Comparison of ENCODE assay signal across 1 cellular context in genomic region chr10:107423903-107424302, GRCh38.
TF ChIP-seq lines count a peak whose summit lies in the region.

No MANE protein-coding gene starts in this region.

TF ChIP-seq in GM12878, 131 proteins besides CTCF, POLR2A, EP300 and RAD21 (continued from another document):
- no peak for TF ChIP-seq PKNOX1 (IDR thresholded peaks at IDR 0.05)
- TF ChIP-seq CEBPB (IDR thresholded peaks at IDR 0.05; ENCODE audit: borderline replicate concordance in 1 of 2, low read depth in 2 of 2, low read length in 2 of 2) = no peak
- TF ChIP-seq CREM (IDR thresholded peaks at IDR 0.05; ENCODE audit: low read depth) = no peak
TF ChIP-seq in GM12878: peak in this region for 0.
